In genomic region chr9:79686381-79687130, GRCh38 we compare ENCODE assay signal across 9 cellular contexts.
DNase-seq lines count a peak whose midpoint lies in the region; TF ChIP-seq lines count a peak whose summit lies in the region.
"Had no signal": no experiment of that assay in that cellular context is flagged by ENCODE, and none has a peak within 500 bp of the region (broad histone marks: within the 10 kb centered on the region; RNA-seq: fewer than 3 reads in every experiment).

No MANE protein-coding gene starts in this region.

- H3K4me3 ChIP-seq in esophagus muscularis mucosa (no peak overlapping the region), skeletal muscle satellite cell (ENCODE audit: low read length) (peak overlapping the region; percentile 40)

- H3K9me3 Mint-ChIP-seq in activated CD4-positive, alpha-beta T cell treated with anti-CD3 and anti-CD28 coated beads, Interleukin-2, amount 10 ng/mL, durations not matched to agents 7 days and 5 days, result no peaks in the 10 kb centered on the region

- H3K4me1 ChIP-seq in esophagus muscularis mucosa (peaks cover 3 to 31% (median 26%) of the 10 kb centered on the region in 4 donors), skeletal muscle satellite cell (ENCODE audit: control insufficient read depth, insufficient read depth, low read length) (peaks cover 53% of the 10 kb centered on the region)

- no peak for TF ChIP-seq CTCF in esophagus muscularis mucosa (IDR thresholded peaks at IDR 0.05)

- H3K27me3 ChIP-seq in esophagus muscularis mucosa (no peaks in the 10 kb centered on the region), skeletal muscle satellite cell (ENCODE audit: control insufficient read depth, insufficient read depth, low read length) (no peaks in the 10 kb centered on the region)

- H3K9me3 ChIP-seq in esophagus muscularis mucosa (no peaks in the 10 kb centered on the region), skeletal muscle satellite cell (replicated peaks; ENCODE audit: low read length) (no peaks in the 10 kb centered on the region)

- intact Hi-C loops in esophagus muscularis mucosa (cut with DNase I), result no loop called here

- TF ChIP-seq EP300 in esophagus muscularis mucosa (IDR thresholded peaks at IDR 0.05), result no peak

- 51% methylated on average over 8 of the region's 8 CpGs for WGBS in esophagus muscularis mucosa

- H3K9ac ChIP-seq in skeletal muscle satellite cell (ENCODE audit: low read depth, low read length), result peak overlapping the region; percentile 72

- peaks cover 21% of the 10 kb centered on the region for H3K4me1 Mint-ChIP-seq in activated CD4-positive, alpha-beta T cell treated with anti-CD3 and anti-CD28 coated beads, Interleukin-2, amount 10 ng/mL, durations not matched to agents 7 days and 5 days

- peaks cover 15% of the 10 kb centered on the region for H3K36me3 Mint-ChIP-seq in activated CD4-positive, alpha-beta T cell treated with anti-CD3 and anti-CD28 coated beads, Interleukin-2, amount 10 ng/mL, durations not matched to agents 7 days and 5 days (ENCODE audit: low read depth)

- peak overlapping the region; percentile 77 for H3K4me2 ChIP-seq in skeletal muscle satellite cell (ENCODE audit: low read length)

- no peaks in the 10 kb centered on the region for H3K36me3 ChIP-seq in esophagus muscularis mucosa
- H3K36me3 ChIP-seq in skeletal muscle satellite cell (ENCODE audit: insufficient read depth, low read length), result no peaks in the 10 kb centered on the region

- DNase-seq in activated CD4-positive, alpha-beta T cell treated with anti-CD3 and anti-CD28 coated beads, Interleukin-2, amount 10 ng/mL, durations not matched to agents 7 days and 5 days, result no peak
- no peak for DNase-seq in activated CD4-positive, alpha-beta T cell treated with anti-CD3 and anti-CD28 coated beads, Interleukin-2, amount 50 U/mL, for 48 hours
- DNase-seq in RKO (ENCODE audit: low spot score), result peak; percentile 8
- DNase-seq in esophagus muscularis mucosa (ENCODE audit: extremely low spot score), result peak; percentile 34
- DNase-seq in SIG-M5 (lab: John Stamatoyannopoulos, UW), result no peak
- no peak for DNase-seq in stimulated activated naive CD4-positive, alpha-beta T cell (lab: John Stamatoyannopoulos, UW)
- DNase-seq in NCI-H1105 (lab: John Stamatoyannopoulos, UW), result no peak
- DNase-seq: NCI-H526 had no signal

- POLR2A ChIA-PET in activated CD4-positive, alpha-beta T cell treated with anti-CD3 and anti-CD28 coated beads, Interleukin-2, amount 10 ng/mL, durations not matched to agents 7 days and 5 days (lab: Charles Lee), result no interaction called here

- no peak overlapping the region for H3K4me3 Mint-ChIP-seq in activated CD4-positive, alpha-beta T cell treated with anti-CD3 and anti-CD28 coated beads, Interleukin-2, amount 10 ng/mL, durations not matched to agents 7 days and 5 days

- H3K27me3 Mint-ChIP-seq in activated CD4-positive, alpha-beta T cell treated with anti-CD3 and anti-CD28 coated beads, Interleukin-2, amount 10 ng/mL, durations not matched to agents 7 days and 5 days, result no peaks in the 10 kb centered on the region

- H3K27ac ChIP-seq in esophagus muscularis mucosa (replicated peaks in 1 of 4), result no peak overlapping the region

- CTCF ChIA-PET in activated CD4-positive, alpha-beta T cell treated with anti-CD3 and anti-CD28 coated beads, Interleukin-2, amount 10 ng/mL, durations not matched to agents 7 days and 5 days (lab: Charles Lee), result no interaction called here

- no peak for TF ChIP-seq POLR2A in esophagus muscularis mucosa (IDR thresholded peaks at IDR 0.05; ENCODE audit: low read depth)

- H3K27ac Mint-ChIP-seq in activated CD4-positive, alpha-beta T cell treated with anti-CD3 and anti-CD28 coated beads, Interleukin-2, amount 10 ng/mL, durations not matched to agents 7 days and 5 days, result peak overlapping the region; percentile 1

Comparison
In these comparisons a context has a peak if more than half of its experiments do, and no peak if none do; other contexts are left out.
1. DNase-seq: peak in RKO (single experiment) and esophagus muscularis mucosa (single experiment); none in activated CD4-positive, alpha-beta T cell treated with anti-CD3 and anti-CD28 coated beads, Interleukin-2, amount 10 ng/mL, durations not matched to agents 7 days and 5 days (single experiment), activated CD4-positive, alpha-beta T cell treated with anti-CD3 and anti-CD28 coated beads, Interleukin-2, amount 50 U/mL, for 48 hours (0 of 2), SIG-M5 (single experiment), stimulated activated naive CD4-positive, alpha-beta T cell (0 of 6) and NCI-H1105 (single experiment).